8 cellular contexts compared by ENCODE assay signal in genomic region chr9:33167949-33168535, GRCh38. TPM values are rescaled to one million over a fixed set of nuclear protein-coding genes. Genes with fewer than 3 reads are reported as not detected.
A peak's percentile ranks its signal among the peaks of the same experiment; 100 is the strongest.
DNase-seq lines count a peak whose midpoint lies in the region; ATAC-seq and TF ChIP-seq lines count a peak whose summit lies in the region.

No MANE protein-coding gene starts in this region.

- no peaks in the 10 kb centered on the region for H3K27me3 Mint-ChIP-seq in CD8-positive, alpha-beta memory T cell
- no peaks in the 10 kb centered on the region for H3K27me3 Mint-ChIP-seq in activated CD8-positive, alpha-beta T cell treated with anti-CD3 and anti-CD28 coated beads, Interleukin-2, amount 10 ng/mL, durations not matched to agents 7 days and 5 days (ENCODE audit: low read depth)

- intact Hi-C loops in stomach (cut with DNase I; ENCODE audit: low total_unique reads): no loop called here

- H3K4me1 ChIP-seq in CD8-positive, alpha-beta memory T cell (ENCODE audit: insufficient read depth, low read length): peaks cover 35% of the 10 kb centered on the region
- H3K4me1 ChIP-seq in stomach: peaks cover 37 to 70% (median 59%) of the 10 kb centered on the region in 4 donors

- no peaks in the 10 kb centered on the region for H3K9me3 Mint-ChIP-seq in CD8-positive, alpha-beta memory T cell
- no peaks in the 10 kb centered on the region for H3K9me3 Mint-ChIP-seq in activated CD8-positive, alpha-beta T cell treated with anti-CD3 and anti-CD28 coated beads, Interleukin-2, amount 10 ng/mL, durations not matched to agents 7 days and 5 days (ENCODE audit: insufficient read depth)

- TF ChIP-seq CTCF in stomach (IDR thresholded peaks at IDR 0.05): no peak

- peaks cover 45 to 50% (median 49%) of the 10 kb centered on the region in 3 donors for H3K4me1 Mint-ChIP-seq in CD8-positive, alpha-beta memory T cell
- H3K4me1 Mint-ChIP-seq in activated CD8-positive, alpha-beta T cell treated with anti-CD3 and anti-CD28 coated beads, Interleukin-2, amount 10 ng/mL, durations not matched to agents 7 days and 5 days (ENCODE audit: low read depth): peaks cover 50% of the 10 kb centered on the region

- H3K27ac Mint-ChIP-seq in CD8-positive, alpha-beta memory T cell: peak overlapping the region; percentile 98 to 99 (median 98)
- H3K27ac Mint-ChIP-seq in activated CD8-positive, alpha-beta T cell treated with anti-CD3 and anti-CD28 coated beads, Interleukin-2, amount 10 ng/mL, durations not matched to agents 7 days and 5 days: peak overlapping the region; percentile 99

- no peak for TF ChIP-seq POLR2A in stomach (IDR thresholded peaks at IDR 0.05)

- 32 to 40% (median 34%) methylated on average over 9 of the region's 9 CpGs for WGBS in stomach, 5 donors

- DNase-seq in CD8-positive, alpha-beta memory T cell: peak in 2 of 5 donors; percentile 21 to 62
- peak; percentile 52 for DNase-seq in activated CD8-positive, alpha-beta T cell treated with anti-CD3 and anti-CD28 coated beads, Interleukin-2, amount 10 ng/mL, durations not matched to agents 7 days and 5 days
- DNase-seq in stomach: no peak
- DNase-seq in GM03348 (ENCODE audit: low spot score): no peak
- no peak for DNase-seq in effector CD8-positive, alpha-beta T cell (lab: John Stamatoyannopoulos, UW)

- H3K4me3 ChIP-seq in CD8-positive, alpha-beta memory T cell (ENCODE audit: low read length): peak overlapping the region; percentile 58
- peak overlapping the region; percentile 43 for H3K4me3 ChIP-seq in iPS-11a (ENCODE audit: low read depth, low read length)
- peak overlapping the region; percentile 87 to 95 (median 92) for H3K4me3 ChIP-seq in stomach

- POLR2A ChIA-PET in CD8-positive, alpha-beta memory T cell (lab: Charles Lee): interaction anchor here (0.6 to 2.1 kb wide), 10 partner anchors 10 to 143 kb away, joined by 3 to 16 read pairs (median 6); partner anchors contain the start of genes BAG1, CHMP5, DNAJA1 and NFX1
- POLR2A ChIA-PET in activated CD8-positive, alpha-beta T cell treated with anti-CD3 and anti-CD28 coated beads, Interleukin-2, amount 10 ng/mL, durations not matched to agents 7 days and 5 days (lab: Charles Lee): interaction anchor here (0.6 to 2.9 kb wide), 17 partner anchors 8 to 143 kb away, joined by 3 to 18 read pairs (median 4); partner anchors contain the start of genes BAG1, CHMP5, DNAJA1 and NFX1

- H3K4me3 Mint-ChIP-seq in CD8-positive, alpha-beta memory T cell: peak overlapping the region; percentile 87 to 95 (median 90)
- peak overlapping the region; percentile 93 for H3K4me3 Mint-ChIP-seq in activated CD8-positive, alpha-beta T cell treated with anti-CD3 and anti-CD28 coated beads, Interleukin-2, amount 10 ng/mL, durations not matched to agents 7 days and 5 days

- CTCF ChIA-PET in CD8-positive, alpha-beta memory T cell (lab: Charles Lee): interaction anchor here (0.9 to 1.9 kb wide), 10 partner anchors 8 to 91 kb away, joined by 3 to 10 read pairs (median 3); no protein-coding TSS in a partner anchor
- CTCF ChIA-PET in activated CD8-positive, alpha-beta T cell treated with anti-CD3 and anti-CD28 coated beads, Interleukin-2, amount 10 ng/mL, durations not matched to agents 7 days and 5 days (lab: Charles Lee): interaction anchor here (0.6 to 3.0 kb wide), 8 partner anchors 13 to 92 kb away, joined by 3 to 21 read pairs (median 4); partner anchors contain the start of gene SMU1

- peaks cover 1 to 24% (median 4%) of the 10 kb centered on the region in 3 donors for H3K36me3 Mint-ChIP-seq in CD8-positive, alpha-beta memory T cell
- peaks cover 17% of the 10 kb centered on the region for H3K36me3 Mint-ChIP-seq in activated CD8-positive, alpha-beta T cell treated with anti-CD3 and anti-CD28 coated beads, Interleukin-2, amount 10 ng/mL, durations not matched to agents 7 days and 5 days (ENCODE audit: low read depth)

- no peaks in the 10 kb centered on the region for H3K27me3 ChIP-seq in CD8-positive, alpha-beta memory T cell (ENCODE audit: insufficient read depth, low read length, poor library complexity, severe bottlenecking)
- no peaks in the 10 kb centered on the region for H3K27me3 ChIP-seq in stomach

- no peaks in the 10 kb centered on the region for H3K9me3 ChIP-seq in CD8-positive, alpha-beta memory T cell (ENCODE audit: low read length)
- H3K9me3 ChIP-seq in stomach: no peaks in the 10 kb centered on the region

- H3K36me3 ChIP-seq in CD8-positive, alpha-beta memory T cell (ENCODE audit: insufficient read depth, low read length): no peaks in the 10 kb centered on the region
- H3K36me3 ChIP-seq in stomach: no peaks in the 10 kb centered on the region

- ATAC-seq in HG03354 (IDR thresholded peaks at IDR 0.05; ENCODE audit: poor library complexity, severe bottlenecking, unreplicated experiment) (peak; percentile 7), HG02870 (IDR thresholded peaks at IDR 0.05; ENCODE audit: unreplicated experiment) (no peak)
- ATAC-seq in activated CD8-positive, alpha-beta T cell treated with anti-CD3 and anti-CD28 coated beads, Interleukin-2, amount 10 ng/mL, durations not matched to agents 7 days and 5 days: peak; percentile 7

- H3K27ac ChIP-seq in CD8-positive, alpha-beta memory T cell (ENCODE audit: low read depth, low read length): peak overlapping the region; percentile 85
- peak overlapping the region; percentile 94 to 99 (median 97) for H3K27ac ChIP-seq in stomach

- no peak for TF ChIP-seq EP300 in stomach (IDR thresholded peaks at IDR 0.05)

RNA-seq across cellular contexts. Expression of gene B4GALT1, which starts 0.9 kb away (rescaled TPM):
- 10 to 100 TPM; 38.0 to 38.3 TPM for total RNA-seq in CD8-positive, alpha-beta memory T cell
- polyA plus RNA-seq in CD8-positive, alpha-beta memory T cell: 41.6 TPM
- total RNA-seq in activated CD8-positive, alpha-beta T cell treated with anti-CD3 and anti-CD28 coated beads, Interleukin-2, amount 10 ng/mL, durations not matched to agents 7 days and 5 days: 10 to 100 TPM; 27.8 to 28.5 TPM
- total RNA-seq in stomach: 100 to 1,000 TPM in 1 of 5 donors, 10 to 100 TPM in 3, 1 to 10 TPM in 1; 6.4 to 125 (median 25.0) TPM
- 10 to 100 TPM; 23.4 to 31.4 (median 24.8) TPM for polyA plus RNA-seq in stomach
